In genomic region chr4:188041721-188042120, GRCh38 we compare ENCODE assay signal across 23 cellular contexts. TPM values are rescaled to one million over a fixed set of nuclear protein-coding genes. Genes with fewer than 3 reads are reported as not detected.
DNase-seq lines count a peak whose midpoint lies in the region; ATAC-seq, FAIRE-seq and TF ChIP-seq lines count a peak whose summit lies in the region.
"Had no signal": no experiment of that assay in that cellular context is flagged by ENCODE, and none has a peak within 500 bp of the region (broad histone marks: within the 10 kb centered on the region; RNA-seq: fewer than 3 reads in every experiment).

No MANE protein-coding gene starts in this region.

- no peak for ATAC-seq in K562
- ATAC-seq in pancreas = no peak
- ATAC-seq: A549; CD8-positive, alpha-beta T cell; GM12878; HCT116; HepG2 had no signal

- no peak overlapping the region for H4K8ac ChIP-seq in mesenchymal stem cell (ENCODE audit: low read length)

- BruUV-seq in Caco-2 (replicated peaks; lab: Mats Ljungman, UMichigan) (no TSS peak), K562 (replicated peaks; lab: Mats Ljungman, UMichigan) (no TSS peak)

- no peak for TF ChIP-seq CTCF in Caco-2 (IDR thresholded peaks at IDR 0.05; ENCODE audit: insufficient read depth in 1 of 2, low read depth in 1 of 2, low read length in 1 of 2, severe bottlenecking in 1 of 2, unreplicated experiment in 1 of 2)
- no peak for TF ChIP-seq CTCF in K562 (IDR thresholded peaks at IDR 0.05 in 2 of 3, conservative IDR thresholded peaks at IDR 0.05 in 1 of 3; ENCODE audit: insufficient read depth in 2 of 3, low read depth in 1 of 3, low read length in 3 of 3)
- TF ChIP-seq CTCF in GM20000 (IDR thresholded peaks at IDR 0.05; ENCODE audit: extremely low read depth, missing control alignments) = no peak
- no peak for TF ChIP-seq CTCF in pancreas (IDR thresholded peaks at IDR 0.05)

- POLR2A ChIA-PET in Caco-2 (lab: Charles Lee) = no interaction called here
- POLR2A ChIA-PET in K562 (lab: Yijun Ruan, JAX) = no interaction called here

- H3K27ac Mint-ChIP-seq in Caco-2 (ENCODE audit: unreplicated experiment) = peak overlapping the region; percentile 16
- H3K27ac Mint-ChIP-seq: CD8-positive, alpha-beta T cell; GM23338; HFFc6 had no signal

- H3K9me1 ChIP-seq in K562 (ENCODE audit: control insufficient read depth, insufficient read depth, low read length) = no peaks in the 10 kb centered on the region

- H3K9me3 ChIP-seq in Caco-2 (no peaks in the 10 kb centered on the region), ES-I3 (ENCODE audit: control insufficient read depth, insufficient read depth, low read length) (no peaks in the 10 kb centered on the region), K562 (replicated peaks; ENCODE audit: control insufficient read depth, insufficient read depth, low read depth, low read length) (no peaks in the 10 kb centered on the region), mesenchymal stem cell (ENCODE audit: control insufficient read depth, low read length) (no peaks in the 10 kb centered on the region), pancreas (no peaks in the 10 kb centered on the region)
- H3K9me3 ChIP-seq: A549 had no signal

- H3K4me1 Mint-ChIP-seq in Caco-2 (ENCODE audit: low read depth, unreplicated experiment) = no peaks in the 10 kb centered on the region

- no peak overlapping the region for H2BK12ac ChIP-seq in mesenchymal stem cell (ENCODE audit: low read length in 2 of 2)

- H4K20me1 ChIP-seq in K562 (replicated peaks; ENCODE audit: control insufficient read depth, insufficient read depth, low read length) = no peaks in the 10 kb centered on the region
- H4K20me1 ChIP-seq: BLaER1 had no signal

- H3K4me1 ChIP-seq in Caco-2 = no peaks in the 10 kb centered on the region
- H3K4me1 ChIP-seq in ES-I3 (ENCODE audit: insufficient read depth, low read length) = 0 out of 2 replicates have a peak, but pooled peaks cover 3% of the 10 kb centered on the region
- no peaks in the 10 kb centered on the region for H3K4me1 ChIP-seq in K562 (replicated peaks in 1 of 2; ENCODE audit: control insufficient read depth in 2 of 2, insufficient read depth in 2 of 2, low read length in 2 of 2)
- no peaks in the 10 kb centered on the region for H3K4me1 ChIP-seq in mesenchymal stem cell (ENCODE audit: control insufficient read depth, insufficient read depth, low read depth, low read length)
- H3K4me1 ChIP-seq in pancreas = no peaks in the 10 kb centered on the region
- H3K4me1 ChIP-seq: A549, BLaER1 had no signal

- H3K9ac ChIP-seq in ES-I3 (ENCODE audit: low read depth, low read length) (peak overlapping the region; percentile 4; the same call in 1 of the 2 replicates), K562 (ENCODE audit: insufficient read depth in 1 of 2, low read depth in 2 of 2, low read length in 2 of 2) (no peak overlapping the region), mesenchymal stem cell (ENCODE audit: low read length) (no peak overlapping the region)
- H3K9ac ChIP-seq: BLaER1, KMS-11 had no signal

- H3K4ac ChIP-seq in mesenchymal stem cell (ENCODE audit: low read depth in 1 of 2, low read length in 2 of 2) = no peak overlapping the region

- WGBS in K562 (ENCODE audit: insufficient coverage, low coverage, missing lambda C conversion rate) = 9% methylated on average over 10 of the region's 21 CpGs
- 61% methylated on average over 21 of the region's 21 CpGs for WGBS in mesenchymal stem cell
- 59 to 72% methylated on average over 21 of the region's 21 CpGs for WGBS in pancreas, 2 donors

- H3K36me3 Mint-ChIP-seq in Caco-2 (ENCODE audit: insufficient read depth, unreplicated experiment) = no peaks in the 10 kb centered on the region
- H3K36me3 Mint-ChIP-seq: CD8-positive, alpha-beta T cell had no signal

- no peak overlapping the region for H2AK5ac ChIP-seq in mesenchymal stem cell (ENCODE audit: low read length, severe bottlenecking)

- H2BK5ac ChIP-seq in mesenchymal stem cell (ENCODE audit: low read depth, low read length, poor library complexity, severe bottlenecking) = no peak overlapping the region

- H3K4me3 ChIP-seq in Caco-2 (ENCODE audit: low read depth, low read length) (no peak overlapping the region), K562 (no peak overlapping the region), mesenchymal stem cell (ENCODE audit: insufficient read depth in 1 of 2, low read depth in 1 of 2, low read length in 2 of 2) (no peak overlapping the region), pancreas (no peak overlapping the region)
- H3K4me3 ChIP-seq: A549, BLaER1, GM12878, GM23338 had no signal

- DNase-seq in Caco-2 (no peak), K562 (ENCODE audit: extremely low read depth in 1 of 4, low spot score in 3 of 4) (no peak), mesenchymal stem cell (no peak), GM20000 (ENCODE audit: low spot score) (no peak), iPS-NIHi7 (ENCODE audit: extremely low spot score) (no peak), cardiac septum (ENCODE audit: low spot score) (no peak), pancreas (no peak)
- DNase-seq: CD8-positive, alpha-beta T cell; DMS153; DMS79; HFFc6 had no signal

- no peak overlapping the region for H3K23ac ChIP-seq in mesenchymal stem cell (ENCODE audit: low read length in 2 of 2)

- H3K27me3 ChIP-seq in Caco-2 (replicated peaks; ENCODE audit: control insufficient read depth, insufficient read depth, low read length) (no peaks in the 10 kb centered on the region), K562 (ENCODE audit: control insufficient read depth in 2 of 2, insufficient read depth in 2 of 2, low read length in 2 of 2) (no peaks in the 10 kb centered on the region), mesenchymal stem cell (ENCODE audit: control insufficient read depth in 1 of 2, insufficient read depth in 1 of 2, low read length in 2 of 2) (no peaks in the 10 kb centered on the region), pancreas (peaks cover 0 to 6% (median 0%) of the 10 kb centered on the region in 4 donors)
- H3K27me3 ChIP-seq: BLaER1 had no signal

- no peak overlapping the region for H2BK15ac ChIP-seq in mesenchymal stem cell (ENCODE audit: low read depth, poor library complexity, severe bottlenecking)

- FAIRE-seq in K562 (lab: Jason Lieb, UNC) (no peak), pancreas (lab: Jason Lieb, UNC) (no peak)
- FAIRE-seq: A549, D721Med, GM12878, HepG2, HTR-8/SVneo had no signal

- H3K27me3 Mint-ChIP-seq in Caco-2 (ENCODE audit: insufficient read depth, unreplicated experiment) = no peaks in the 10 kb centered on the region

- H3K27ac ChIP-seq in K562 (ENCODE audit: extremely low read depth, low read depth, low read length) (no peak overlapping the region), mesenchymal stem cell (ENCODE audit: low read length, poor library complexity, severe bottlenecking) (no peak overlapping the region), pancreas (no peak overlapping the region)
- H3K27ac ChIP-seq: 22Rv1, A549, BLaER1, KMS-11 had no signal

- peak overlapping the region; percentile 61 for H4K91ac ChIP-seq in mesenchymal stem cell (ENCODE audit: low read length)

- no peak overlapping the region for H3K18ac ChIP-seq in mesenchymal stem cell (ENCODE audit: low read depth in 1 of 2, low read length in 2 of 2)

- H3K36me3 ChIP-seq in Caco-2 (ENCODE audit: control insufficient read depth, insufficient read depth, low read length) (no peaks in the 10 kb centered on the region), ES-I3 (ENCODE audit: insufficient read depth, low read length) (no peaks in the 10 kb centered on the region), K562 (ENCODE audit: control insufficient read depth, insufficient read depth, low read length) (no peaks in the 10 kb centered on the region), mesenchymal stem cell (ENCODE audit: control insufficient read depth in 1 of 2, insufficient read depth in 2 of 2, low read depth in 1 of 2, low read length in 2 of 2) (no peaks in the 10 kb centered on the region), pancreas (no peaks in the 10 kb centered on the region)
- H3K36me3 ChIP-seq: BLaER1 had no signal

- no peak for TF ChIP-seq EP300 in K562 (IDR thresholded peaks at IDR 0.05; ENCODE audit: low read length)

- intact Hi-C loops in Caco-2 (cut with micrococcal nuclease; ENCODE audit: unreplicated experiment) = no loop called here
- intact Hi-C loops in K562 (cut with micrococcal nuclease) = no loop called here
- intact Hi-C loops in cardiac septum (cut with DNase I) = no loop called here
- intact Hi-C loops in pancreas (cut with DNase I) = no loop called here

- no peak overlapping the region for H3K14ac ChIP-seq in mesenchymal stem cell (ENCODE audit: low read length in 2 of 2)

- in situ Hi-C loops in K562 (cut with MboI) = no loop called here

- H3K4me2 ChIP-seq in K562 (ENCODE audit: insufficient read depth, low read length) = no peak overlapping the region
- H3K4me2 ChIP-seq in mesenchymal stem cell (ENCODE audit: low read length, poor library complexity, severe bottlenecking) = no peak overlapping the region
- H3K4me2 ChIP-seq: A549, BLaER1, GM23338, KMS-11 had no signal

- no peak overlapping the region for H2BK120ac ChIP-seq in mesenchymal stem cell (ENCODE audit: low read depth, low read length)

- H3K79me2 ChIP-seq in K562 (ENCODE audit: control insufficient read depth, insufficient read depth, low read length) = no peaks in the 10 kb centered on the region

- TF ChIP-seq POLR2A in K562 (conservative IDR thresholded peaks at IDR 0.05) = no peak

- no peak overlapping the region for H3K4me3 Mint-ChIP-seq in Caco-2 (ENCODE audit: unreplicated experiment)
- H3K4me3 Mint-ChIP-seq: CD8-positive, alpha-beta T cell; GM23338; HFFc6 had no signal

- no peak for TF ChIP-seq RAD21 in K562 (CRISPR knock-in tag; conservative IDR thresholded peaks at IDR 0.05 in 1 of 2, IDR thresholded peaks at IDR 0.05 in 1 of 2)

- no peaks in the 10 kb centered on the region for H3K9me3 Mint-ChIP-seq in Caco-2 (ENCODE audit: unreplicated experiment)
- H3K9me3 Mint-ChIP-seq: CD8-positive, alpha-beta T cell; GM23338 had no signal

- CTCF ChIA-PET in Caco-2 (lab: Charles Lee) (no interaction called here), K562 (lab: Yijun Ruan, JAX; ENCODE audit: low intra/inter-chr PET ratio) (interaction anchor here (0.7 kb wide), 1 partner anchor 1117 kb away, joined by 3 read pairs; no protein-coding TSS in a partner anchor)

- no peak overlapping the region for H2AFZ ChIP-seq in K562 (ENCODE audit: low read depth, low read length)
- peak overlapping the region; percentile 36 for H2AFZ ChIP-seq in mesenchymal stem cell (ENCODE audit: low read depth, low read length)

- no peaks in the 10 kb centered on the region for H3K79me1 ChIP-seq in mesenchymal stem cell (replicated peaks; ENCODE audit: low read length, poor library complexity, severe bottlenecking)

RNA-seq across cellular contexts. Expression of gene ZFP42, which starts 46.1 kb away (rescaled TPM):
- total RNA-seq in Caco-2 (2022) = 0.34 and 1.2 TPM in 2 replicates
- 0.14 and 0.18 TPM in 2 replicates for total RNA-seq in K562 (2011; cell fraction: chromatin; rRNA removed; ENCODE audit: low replicate concordance)
- 0.26 TPM in 1 of 2 replicates, not detected in the other for total RNA-seq in K562 (2011; cell fraction: nucleolus; rRNA removed)
- 0.22 TPM in 1 of 2 replicates, not detected in the other for total RNA-seq in K562 (2011; cell fraction: nucleoplasm; rRNA removed)
- total RNA-seq in K562 (2014; rRNA removed) = 0.09 and 0.12 TPM in 2 replicates
- 0.13 and 0.18 TPM in 2 replicates for total RNA-seq in K562 (2014; rRNA removed; fragmentation: Illumina TruSeq; extraction: Trizol)
- total RNA-seq in K562 (2015; rRNA removed; fragmentation: Illumina TruSeq; extraction: Trizol) = 0.08 and 0.18 TPM in 2 replicates
- 0.20 and 0.31 TPM in 2 replicates for total RNA-seq in K562 (2021)
- polyA plus RNA-seq in K562 (2011; rRNA removed) = 0.49 and 0.64 TPM in 2 replicates
- 0.28 and 0.31 TPM in 2 replicates for polyA plus RNA-seq in K562 (2011; cell fraction: cytosol; rRNA removed)
- polyA plus RNA-seq in K562 (2011; cell fraction: nucleus; rRNA removed) = 0.10 and 0.11 TPM in 2 replicates
- polyA plus RNA-seq in K562 (2012) = 0.03 and 0.10 TPM in 2 replicates
- 0.17 and 0.21 TPM in 2 replicates for polyA plus RNA-seq in K562 (2014; fragmentation: Illumina TruSeq; extraction: Trizol)
- under 1 TPM; 0.15 to 0.27 TPM for polyA plus RNA-seq in K562 (2014; fragmentation: Nextera tagmentation; extraction: Ambion mirVana)
- polyA plus RNA-seq in K562 (2014; rRNA removed) = 0.08 and 0.41 TPM in 2 replicates
- polyA minus RNA-seq in K562 (2011; rRNA and poly(A)+ RNA removed) = 0.35 and 0.69 TPM in 2 replicates
- 0.57 TPM in 1 of 2 replicates, not detected in the other for polyA minus RNA-seq in K562 (2011; cell fraction: cytosol; rRNA and poly(A)+ RNA removed)
- polyA minus RNA-seq in K562 (2011; cell fraction: nucleus; rRNA and poly(A)+ RNA removed) = 0.13 and 0.22 TPM in 2 replicates
- polyA plus RNA-seq in mesenchymal stem cell (2013, experiment 1 of 2) = 0.04 TPM
- 0.04 TPM for polyA plus RNA-seq in mesenchymal stem cell (2013, experiment 2 of 2)
- not detected for total RNA-seq in cardiac septum
- under 1 TPM in 1 of 6 donors, not detected in 5; 0.06 TPM for total RNA-seq in pancreas
- polyA plus RNA-seq in pancreas = under 1 TPM in 1 of 2 donors, not detected in 1; 0.05 TPM
- total RNA-seq: CD8-positive, alpha-beta T cell; G401; HepG2; HFFc6 had no signal
- polyA plus RNA-seq: A549, GM12878, HepG2 had no signal
